9 cellular contexts compared by ENCODE assay signal in genomic region chr2:24721470-24721869, GRCh38.
DNase-seq lines count a peak whose midpoint lies in the region; ATAC-seq, FAIRE-seq and TF ChIP-seq lines count a peak whose summit lies in the region.
"Had no signal": no experiment of that assay in that cellular context is flagged by ENCODE, and none has a peak within 500 bp of the region (broad histone marks: within the 10 kb centered on the region; RNA-seq: fewer than 3 reads in every experiment).

No MANE protein-coding gene starts in this region.

- TF ChIP-seq POLR2A in GM12891 (IDR thresholded peaks at IDR 0.05; ENCODE audit: low read depth, low read length) = no peak

- H3K4me3 Mint-ChIP-seq in natural killer cell = no peak overlapping the region

- FAIRE-seq in GM12891 (lab: Jason Lieb, UNC) (no peak), GM19239 (lab: Jason Lieb, UNC) (no peak)
- FAIRE-seq: A549 had no signal

- no peak for TF ChIP-seq CTCF in natural killer cell (IDR thresholded peaks at IDR 0.05)

- no peaks in the 10 kb centered on the region for H3K9me3 Mint-ChIP-seq in natural killer cell

- H3K36me3 Mint-ChIP-seq in natural killer cell = no peaks in the 10 kb centered on the region

- peaks cover 9 to 28% of the 10 kb centered on the region in 2 donors for H3K4me1 Mint-ChIP-seq in natural killer cell

- intact Hi-C loops in natural killer cell (cut with micrococcal nuclease) = no loop called here

- H3K27ac Mint-ChIP-seq in natural killer cell = peak overlapping the region; percentile 31 to 53

- ATAC-seq in esophagus mucosa = peak; percentile 36
- ATAC-seq in natural killer cell = no peak
- ATAC-seq in HG03159 (IDR thresholded peaks at IDR 0.05; ENCODE audit: unreplicated experiment) = no peak

- H3K27me3 Mint-ChIP-seq in natural killer cell (ENCODE audit: low read depth in 2 of 2) = no peaks in the 10 kb centered on the region

- peak; percentile 43 for DNase-seq in NCI-H2107 treated with DMSO at 0.1 percent for 48 hours (lab: John Stamatoyannopoulos, UW; ENCODE audit: unreplicated experiment)
- no peak for DNase-seq in NCI-H2107 (lab: John Stamatoyannopoulos, UW)
- DNase-seq in NCI-H82 treated with DMSO at 0.1 percent for 48 hours (lab: John Stamatoyannopoulos, UW; ENCODE audit: unreplicated experiment) = peak; percentile 28
- no peak for DNase-seq in natural killer cell
- DNase-seq in GM12891 (ENCODE audit: insufficient read length, low spot score) = no peak
- DNase-seq in GM19239 (ENCODE audit: insufficient read length, low spot score) = no peak

TF ChIP-seq in GM12891, 5 proteins besides CTCF, POLR2A, EP300 and RAD21:
- TF ChIP-seq TAF1 (IDR thresholded peaks at IDR 0.05; ENCODE audit: low read depth, low read length) (no peak), PAX5 (IDR thresholded peaks at IDR 0.05; ENCODE audit: insufficient read depth, low read length, severe bottlenecking) (no peak), POLR2AphosphoS5 (IDR thresholded peaks at IDR 0.05; ENCODE audit: low read depth, low read length) (no peak), SPI1 (IDR thresholded peaks at IDR 0.05; ENCODE audit: low read depth, low read length) (no peak), POU2F2 (IDR thresholded peaks at IDR 0.05; ENCODE audit: low read depth, low read length) (no peak)

Comparison
In these comparisons a context has a peak if more than half of its experiments do, and no peak if none do; other contexts are left out.
1. DNase-seq: peak in NCI-H2107 treated with DMSO at 0.1 percent for 48 hours (single experiment) and NCI-H82 treated with DMSO at 0.1 percent for 48 hours (single experiment); none in NCI-H2107 (single experiment), natural killer cell (single experiment), GM12891 (single experiment) and GM19239 (single experiment).